In genomic region chr1:40314721-40315238, GRCh38 we compare ENCODE assay signal across 9 cellular contexts. TPM values are rescaled to one million over a fixed set of nuclear protein-coding genes. Genes with fewer than 3 reads are reported as not detected.
DNase-seq lines count a peak whose midpoint lies in the region; ATAC-seq lines count a peak whose summit lies in the region.
"Had no signal": no experiment of that assay in that cellular context is flagged by ENCODE, and none has a peak within 500 bp of the region (broad histone marks: within the 10 kb centered on the region; RNA-seq: fewer than 3 reads in every experiment).

No MANE protein-coding gene starts in this region.

- CTCF ChIA-PET in activated CD8-positive, alpha-beta T cell treated with anti-CD3 and anti-CD28 coated beads, Interleukin-2, amount 10 ng/mL, durations not matched to agents 7 days and 5 days (lab: Charles Lee): interaction anchor here (0.6 to 12.0 kb wide), 66 partner anchors 9 to 279 kb away, joined by 3 to 191 read pairs (median 6); partner anchors contain the start of genes EXO5, PPT1 and SMAP2

- no peak for DNase-seq in T-helper 2 cell treated with Interferon-gamma antibody and Interleukin-4, amounts not matched to agents 5 μg/mL and 100 μg/mL, for 36 hours (ENCODE audit: low spot score)
- DNase-seq in T-helper 2 cell (no peak), immature natural killer cell (no peak), substantia nigra (lab: John Stamatoyannopoulos, UW) (peak in 28 of 49 donors; percentile 38 to 80 (median 60)), NCI-H1694 treated with DMSO at 0.1 percent for 48 hours (lab: John Stamatoyannopoulos, UW) (no peak)
- no peak for DNase-seq in activated CD8-positive, alpha-beta T cell treated with anti-CD3 and anti-CD28 coated beads, Interleukin-2, amount 10 ng/mL, durations not matched to agents 7 days and 5 days

- H3K9me3 Mint-ChIP-seq in T-helper 2 cell treated with Interferon-gamma antibody and Interleukin-4, amounts not matched to agents 5 μg/mL and 100 μg/mL, for 36 hours: no peaks in the 10 kb centered on the region
- no peaks in the 10 kb centered on the region for H3K9me3 Mint-ChIP-seq in activated CD8-positive, alpha-beta T cell treated with anti-CD3 and anti-CD28 coated beads, Interleukin-2, amount 10 ng/mL, durations not matched to agents 7 days and 5 days (ENCODE audit: insufficient read depth)
- H3K9me3 Mint-ChIP-seq in immature natural killer cell: no peaks in the 10 kb centered on the region

- H3K4me1 Mint-ChIP-seq in T-helper 2 cell treated with Interferon-gamma antibody and Interleukin-4, amounts not matched to agents 5 μg/mL and 100 μg/mL, for 36 hours (ENCODE audit: low read depth): peaks cover 39% of the 10 kb centered on the region
- peaks cover 52% of the 10 kb centered on the region for H3K4me1 Mint-ChIP-seq in activated CD8-positive, alpha-beta T cell treated with anti-CD3 and anti-CD28 coated beads, Interleukin-2, amount 10 ng/mL, durations not matched to agents 7 days and 5 days (ENCODE audit: low read depth)
- peaks cover 18% of the 10 kb centered on the region in 2 donors for H3K4me1 Mint-ChIP-seq in immature natural killer cell

- POLR2A ChIA-PET in activated CD8-positive, alpha-beta T cell treated with anti-CD3 and anti-CD28 coated beads, Interleukin-2, amount 10 ng/mL, durations not matched to agents 7 days and 5 days (lab: Charles Lee): interaction anchor here (0.6 to 2.2 kb wide), 12 partner anchors 19 to 160 kb away, joined by 3 to 11 read pairs (median 4); partner anchors contain the start of gene ZMPSTE24

- peak overlapping the region; percentile 80 for H3K4me3 Mint-ChIP-seq in T-helper 2 cell treated with Interferon-gamma antibody and Interleukin-4, amounts not matched to agents 5 μg/mL and 100 μg/mL, for 36 hours
- H3K4me3 Mint-ChIP-seq in activated CD8-positive, alpha-beta T cell treated with anti-CD3 and anti-CD28 coated beads, Interleukin-2, amount 10 ng/mL, durations not matched to agents 7 days and 5 days: peak overlapping the region; percentile 74
- peak overlapping the region; percentile 79 to 94 (median 90) for H3K4me3 Mint-ChIP-seq in immature natural killer cell

- H3K36me3 Mint-ChIP-seq in T-helper 2 cell treated with Interferon-gamma antibody and Interleukin-4, amounts not matched to agents 5 μg/mL and 100 μg/mL, for 36 hours (ENCODE audit: low read depth): no peaks in the 10 kb centered on the region
- no peaks in the 10 kb centered on the region for H3K36me3 Mint-ChIP-seq in activated CD8-positive, alpha-beta T cell treated with anti-CD3 and anti-CD28 coated beads, Interleukin-2, amount 10 ng/mL, durations not matched to agents 7 days and 5 days (ENCODE audit: low read depth)
- no peaks in the 10 kb centered on the region for H3K36me3 Mint-ChIP-seq in immature natural killer cell

- no peak for ATAC-seq in activated CD8-positive, alpha-beta T cell treated with anti-CD3 and anti-CD28 coated beads, Interleukin-2, amount 10 ng/mL, durations not matched to agents 7 days and 5 days
- ATAC-seq in esophagus mucosa (no peak), HG02981 (IDR thresholded peaks at IDR 0.05; ENCODE audit: unreplicated experiment) (no peak)

- peak overlapping the region; percentile 51 for H3K27ac Mint-ChIP-seq in T-helper 2 cell treated with Interferon-gamma antibody and Interleukin-4, amounts not matched to agents 5 μg/mL and 100 μg/mL, for 36 hours
- peak overlapping the region; percentile 39 for H3K27ac Mint-ChIP-seq in activated CD8-positive, alpha-beta T cell treated with anti-CD3 and anti-CD28 coated beads, Interleukin-2, amount 10 ng/mL, durations not matched to agents 7 days and 5 days
- H3K27ac Mint-ChIP-seq in immature natural killer cell: peak overlapping the region in 1 of 6 donors; percentile 7

- H3K27ac ChIP-seq in substantia nigra (ENCODE audit: low read depth, low read length, poor library complexity, severe bottlenecking): peak overlapping the region; percentile 99
- H3K27ac ChIP-seq: epithelial cell of prostate had no signal

- peaks cover 26% of the 10 kb centered on the region for H3K27me3 Mint-ChIP-seq in T-helper 2 cell treated with Interferon-gamma antibody and Interleukin-4, amounts not matched to agents 5 μg/mL and 100 μg/mL, for 36 hours (ENCODE audit: low read depth)
- peaks cover 27% of the 10 kb centered on the region for H3K27me3 Mint-ChIP-seq in activated CD8-positive, alpha-beta T cell treated with anti-CD3 and anti-CD28 coated beads, Interleukin-2, amount 10 ng/mL, durations not matched to agents 7 days and 5 days (ENCODE audit: low read depth)
- H3K27me3 Mint-ChIP-seq in immature natural killer cell (ENCODE audit: low read depth in 3 of 3): peaks cover 6 to 22% (median 14%) of the 10 kb centered on the region in 3 donors

RNA-seq across cellular contexts. Expression of gene COL9A2, which starts 2.3 kb away (rescaled TPM):
- 1 to 10 TPM; 2.4 to 2.5 TPM for total RNA-seq in activated CD8-positive, alpha-beta T cell treated with anti-CD3 and anti-CD28 coated beads, Interleukin-2, amount 10 ng/mL, durations not matched to agents 7 days and 5 days
- 1 to 10 TPM in 2 of 3 donors, not detected in 1; 1.8 to 2.2 TPM for polyA plus RNA-seq in immature natural killer cell
- total RNA-seq in esophagus mucosa: 0.64 TPM

RNA-seq across cellular contexts. Expression of gene ZMPSTE24, which starts 56.7 kb away (rescaled TPM):
- total RNA-seq in activated CD8-positive, alpha-beta T cell treated with anti-CD3 and anti-CD28 coated beads, Interleukin-2, amount 10 ng/mL, durations not matched to agents 7 days and 5 days: 10 to 100 TPM; 28.9 to 29.8 TPM
- 10 to 100 TPM; 34.3 to 47.6 (median 41.0) TPM for polyA plus RNA-seq in immature natural killer cell
- 25.8 TPM for total RNA-seq in esophagus mucosa

RNA-seq across cellular contexts. Expression of gene SMAP2, which starts 58.7 kb away (rescaled TPM):
- 100 to 1,000 TPM; 106 to 107 TPM for total RNA-seq in activated CD8-positive, alpha-beta T cell treated with anti-CD3 and anti-CD28 coated beads, Interleukin-2, amount 10 ng/mL, durations not matched to agents 7 days and 5 days
- 100 to 1,000 TPM; 166 to 280 (median 170) TPM for polyA plus RNA-seq in immature natural killer cell
- 17.9 TPM for total RNA-seq in esophagus mucosa

Comparison
In these comparisons a context has a peak if more than half of its experiments do, and no peak if none do; other contexts are left out.
1. DNase-seq: peak in substantia nigra (28 of 49); none in T-helper 2 cell treated with Interferon-gamma antibody and Interleukin-4, amounts not matched to agents 5 μg/mL and 100 μg/mL, for 36 hours (single experiment), T-helper 2 cell (0 of 5), activated CD8-positive, alpha-beta T cell treated with anti-CD3 and anti-CD28 coated beads, Interleukin-2, amount 10 ng/mL, durations not matched to agents 7 days and 5 days (single experiment), immature natural killer cell (0 of 3) and NCI-H1694 treated with DMSO at 0.1 percent for 48 hours (single experiment).
2. Peak in every context shown above with its lines, with median percentiles within 50 percentile points of each other: H3K4me3 Mint-ChIP-seq.